Comparison of ENCODE assay signal across 19 cellular contexts in genomic region chr20:63377256-63378114, GRCh38. TPM values are rescaled to one million over a fixed set of nuclear protein-coding genes. Genes with fewer than 3 reads are reported as not detected.
DNase-seq lines count a peak whose midpoint lies in the region; ATAC-seq and TF ChIP-seq lines count a peak whose summit lies in the region.
"Had no signal": no experiment of that assay in that cellular context is flagged by ENCODE, and none has a peak within 500 bp of the region (broad histone marks: within the 10 kb centered on the region; RNA-seq: fewer than 3 reads in every experiment).

No MANE protein-coding gene starts in this region.

- peak; percentile 36 for DNase-seq in NCI-H82 (lab: John Stamatoyannopoulos, UW)
- no peak for DNase-seq in NCI-H82 treated with DMSO at 0.1 percent for 48 hours (lab: John Stamatoyannopoulos, UW; ENCODE audit: unreplicated experiment)
- peak; percentile 23 for DNase-seq in NCI-H128 (lab: John Stamatoyannopoulos, UW; ENCODE audit: unreplicated experiment)
- peak; percentile 71 for DNase-seq in endodermal cell
- peak; percentile 48 for DNase-seq in progenitor cell of endocrine pancreas (ENCODE audit: low spot score, unreplicated experiment)
- no peak for DNase-seq in breast epithelium (ENCODE audit: low spot score in 2 of 2)
- no peak for DNase-seq in stomach
- DNase-seq: activated CD4-positive, alpha-beta T cell treated with anti-CD3 and anti-CD28 coated beads for 36 hours; activated naive CD4-positive, alpha-beta T cell; CD8-positive, alpha-beta memory T cell; cerebellar nuclear complex; left ventricle myocardium superior; MM.1S; NCI-H446; PC-3; SJCRH30 had no signal

- H3K36me3 Mint-ChIP-seq in endodermal cell (ENCODE audit: low read depth) (no peaks in the 10 kb centered on the region), progenitor cell of endocrine pancreas (ENCODE audit: insufficient read depth) (no peaks in the 10 kb centered on the region)
- H3K36me3 Mint-ChIP-seq: CD8-positive, alpha-beta memory T cell had no signal

- TF ChIP-seq POLR2A in breast epithelium (IDR thresholded peaks at IDR 0.05) = no peak
- no peak for TF ChIP-seq POLR2A in stomach (IDR thresholded peaks at IDR 0.05)

- TF ChIP-seq CTCF in endodermal cell (conservative IDR thresholded peaks at IDR 0.05) (no peak), progenitor cell of endocrine pancreas (IDR thresholded peaks at IDR 0.05; ENCODE audit: unreplicated experiment) (no peak), breast epithelium (IDR thresholded peaks at IDR 0.05) (no peak), stomach (IDR thresholded peaks at IDR 0.05) (no peak)

- H3K4me3 Mint-ChIP-seq in endodermal cell (no peak overlapping the region), progenitor cell of endocrine pancreas (ENCODE audit: low read depth) (peak overlapping the region; percentile 19)
- H3K4me3 Mint-ChIP-seq: activated CD4-positive, alpha-beta T cell treated with anti-CD3 and anti-CD28 coated beads for 36 hours; CD8-positive, alpha-beta memory T cell had no signal

- no peak overlapping the region for H3K27ac Mint-ChIP-seq in endodermal cell
- peak overlapping the region; percentile 77 for H3K27ac Mint-ChIP-seq in progenitor cell of endocrine pancreas
- H3K27ac Mint-ChIP-seq: activated CD4-positive, alpha-beta T cell treated with anti-CD3 and anti-CD28 coated beads for 36 hours; CD8-positive, alpha-beta memory T cell had no signal

- no peak for TF ChIP-seq EP300 in stomach (IDR thresholded peaks at IDR 0.05)

- H3K36me3 ChIP-seq in endodermal cell (ENCODE audit: control insufficient read depth, insufficient read depth, low read length) (no peaks in the 10 kb centered on the region), breast epithelium (no peaks in the 10 kb centered on the region), stomach (no peaks in the 10 kb centered on the region)
- H3K36me3 ChIP-seq: pancreas, SJCRH30 had no signal

- ATAC-seq in HG03045 (IDR thresholded peaks at IDR 0.05; ENCODE audit: unreplicated experiment) = no peak
- ATAC-seq: activated CD4-positive, alpha-beta T cell treated with anti-CD3 and anti-CD28 coated beads for 36 hours; left ventricle myocardium superior; pancreas; PC-3 had no signal

- H3K27me3 ChIP-seq in endodermal cell (ENCODE audit: control insufficient read depth, insufficient read depth, low read length, poor library complexity, severe bottlenecking) = no peaks in the 10 kb centered on the region
- peaks cover 3 to 98% of the 10 kb centered on the region in 2 donors for H3K27me3 ChIP-seq in breast epithelium
- peaks cover 22 to 100% (median 90%) of the 10 kb centered on the region in 3 donors for H3K27me3 ChIP-seq in stomach

- H3K9me3 ChIP-seq in endodermal cell (ENCODE audit: control insufficient read depth, low read length) (no peaks in the 10 kb centered on the region), breast epithelium (no peaks in the 10 kb centered on the region), stomach (no peaks in the 10 kb centered on the region)
- H3K9me3 ChIP-seq: pancreas, SJCRH30 had no signal

- WGBS in endodermal cell (ENCODE audit: insufficient coverage in 1 of 2, insufficient read length in 1 of 2), 2 experiments = 40 to 49% methylated on average over 27 to 36 of the region's 36 CpGs
- WGBS in stomach, 5 donors = 7 to 10% (median 8%) methylated on average over 32 to 36 of the region's 36 CpGs

- H3K4me1 Mint-ChIP-seq in endodermal cell (peaks cover 2% of the 10 kb centered on the region), progenitor cell of endocrine pancreas (ENCODE audit: low read depth) (peaks cover 15% of the 10 kb centered on the region)
- H3K4me1 Mint-ChIP-seq: CD8-positive, alpha-beta memory T cell had no signal

- H3K9ac ChIP-seq in endodermal cell (ENCODE audit: extremely low read depth, low read length, poor library complexity, severe bottlenecking) = no peak overlapping the region

- H3K27me3 Mint-ChIP-seq in endodermal cell (ENCODE audit: insufficient read depth) (no peaks in the 10 kb centered on the region), progenitor cell of endocrine pancreas (no peaks in the 10 kb centered on the region)

- intact Hi-C loops in breast epithelium (cut with DNase I; ENCODE audit: low total_unique reads) (no loop called here), stomach (cut with DNase I; ENCODE audit: low total_unique reads) (no loop called here)

- H3K9me3 Mint-ChIP-seq in endodermal cell = no peaks in the 10 kb centered on the region
- no peaks in the 10 kb centered on the region for H3K9me3 Mint-ChIP-seq in progenitor cell of endocrine pancreas (ENCODE audit: low read depth)
- H3K9me3 Mint-ChIP-seq: CD8-positive, alpha-beta memory T cell had no signal

- H3K27ac ChIP-seq in endodermal cell (ENCODE audit: low read depth, low read length) (peak overlapping the region; percentile 97), breast epithelium (no peak overlapping the region), stomach (no peak overlapping the region)
- H3K27ac ChIP-seq: pancreas, SJCRH30, skin epidermis had no signal

- H3K4me1 ChIP-seq in endodermal cell (ENCODE audit: control insufficient read depth, insufficient read depth, low read length) (no peaks in the 10 kb centered on the region), breast epithelium (no peaks in the 10 kb centered on the region), stomach (peaks cover 0 to 5% (median 0%) of the 10 kb centered on the region in 4 donors)
- H3K4me1 ChIP-seq: pancreas, SJCRH30 had no signal

- H3K4me3 ChIP-seq in endodermal cell (ENCODE audit: low read length) = no peak overlapping the region
- no peak overlapping the region for H3K4me3 ChIP-seq in breast epithelium
- no peak overlapping the region for H3K4me3 ChIP-seq in stomach
- H3K4me3 ChIP-seq: pancreas, SJCRH30, skin epidermis had no signal

RNA-seq across cellular contexts. Expression of gene CHRNA4, which starts 16.3 kb away (rescaled TPM):
- total RNA-seq in endodermal cell (under 1 TPM in 1 of 2 donors, not detected in 1; 0.46 TPM), progenitor cell of endocrine pancreas (0.43 and 0.44 TPM in 2 replicates), breast epithelium (not detected), stomach (under 1 TPM in 1 of 5 donors, not detected in 4; under 0.01 TPM)
- 9.6 TPM for polyA plus RNA-seq in endodermal cell (2013, experiment 1 of 2)
- polyA plus RNA-seq in endodermal cell (2013, experiment 2 of 2) = 5.6 TPM
- polyA plus RNA-seq in stomach = under 1 TPM in 1 of 3 donors, not detected in 2; 0.15 TPM
- total RNA-seq: activated CD4-positive, alpha-beta T cell treated with anti-CD3 and anti-CD28 coated beads for 36 hours; CD8-positive, alpha-beta memory T cell; PC-3 had no signal
- polyA plus RNA-seq: CD8-positive, alpha-beta memory T cell had no signal

Comparison
In these comparisons a context has a peak if more than half of its experiments do, and no peak if none do; other contexts are left out.
1. DNase-seq: peak in NCI-H82 (single experiment), NCI-H128 (single experiment), endodermal cell (single experiment) and progenitor cell of endocrine pancreas (single experiment); none in NCI-H82 treated with DMSO at 0.1 percent for 48 hours (single experiment), breast epithelium (0 of 2) and stomach (single experiment).